ENCODE assay signal across 12 cellular contexts in genomic region chr5:135246605-135246922, GRCh38.
DNase-seq lines count a peak whose midpoint lies in the region; ATAC-seq, FAIRE-seq and TF ChIP-seq lines count a peak whose summit lies in the region.
"Had no signal": no experiment of that assay in that cellular context is flagged by ENCODE, and none has a peak within 500 bp of the region (broad histone marks: within the 10 kb centered on the region; RNA-seq: fewer than 3 reads in every experiment).

No MANE protein-coding gene starts in this region.

- H4K8ac ChIP-seq in neuronal stem cell (ENCODE audit: low read depth, low read length): no peak overlapping the region

- H2AK5ac ChIP-seq in neuronal stem cell (ENCODE audit: low read depth, low read length): no peak overlapping the region

- H3K9me3 ChIP-seq in endothelial cell of umbilical vein (replicated peaks; ENCODE audit: control insufficient read depth, insufficient read depth, low read length) (no peaks in the 10 kb centered on the region), neuronal stem cell (replicated peaks in 1 of 2; ENCODE audit: control insufficient read depth in 2 of 2, insufficient read depth in 1 of 2, low read depth in 1 of 2, low read length in 2 of 2) (no peaks in the 10 kb centered on the region)
- H3K9me3 ChIP-seq: tibial nerve had no signal

- intact Hi-C loops in endothelial cell of umbilical vein (cut with micrococcal nuclease): no loop called here

- H3K79me2 ChIP-seq in endothelial cell of umbilical vein (ENCODE audit: control insufficient read depth, insufficient read depth, low read length): no peaks in the 10 kb centered on the region

- no TSS peak for BruUV-seq in endothelial cell of umbilical vein (replicated peaks; lab: Mats Ljungman, UMichigan)

- no peak overlapping the region for H3K18ac ChIP-seq in neuronal stem cell (ENCODE audit: low read length)

- H3K23ac ChIP-seq in neuronal stem cell (ENCODE audit: low read depth, low read length, poor library complexity): no peak overlapping the region

- DNase-seq in activated CD8-positive, alpha-beta memory T cell treated with anti-CD3 and anti-CD28 coated beads for 24 hours: peak; percentile 33
- no peak for DNase-seq in activated CD8-positive, alpha-beta memory T cell treated with anti-CD3 and anti-CD28 coated beads, Interleukin-2, amount 50 U/mL, for 4 hours
- DNase-seq in endothelial cell of umbilical vein (ENCODE audit: low read depth, low spot score): no peak
- no peak for DNase-seq in neuronal stem cell (ENCODE audit: low spot score)
- no peak for DNase-seq in activated T-cell treated with anti-CD3 and anti-CD28 coated beads, Interleukin-2, amount 50 U/mL, for 1 hour
- no peak for DNase-seq in 8988T
- DNase-seq: cortex of kidney, DMS153, glutamatergic neuron had no signal

- H3K4me3 ChIP-seq in endothelial cell of umbilical vein (replicated peaks in 1 of 3; ENCODE audit: insufficient read depth in 1 of 3, low read depth in 1 of 3, low read length in 3 of 3) (no peak overlapping the region), neuronal stem cell (ENCODE audit: low read length in 2 of 2) (no peak overlapping the region)
- H3K4me3 ChIP-seq: tibial nerve had no signal

- H3K27ac ChIP-seq in endothelial cell of umbilical vein (ENCODE audit: insufficient read depth, low read depth, low read length): peak overlapping the region; percentile 21
- H3K27ac ChIP-seq in neuronal stem cell (replicated peaks; ENCODE audit: low read length): no peak overlapping the region
- H3K27ac ChIP-seq: tibial nerve had no signal

- H3K79me1 ChIP-seq in neuronal stem cell (ENCODE audit: low read depth, low read length): no peaks in the 10 kb centered on the region

- CTCF ChIA-PET in endothelial cell of umbilical vein (lab: Charles Lee): interaction anchor here (1.0 to 3.4 kb wide), 6 partner anchors 14 to 211 kb away, joined by 4 to 19 read pairs (median 6); no protein-coding TSS in a partner anchor

- H2BK120ac ChIP-seq in neuronal stem cell (ENCODE audit: low read depth, low read length): no peak overlapping the region

- POLR2A ChIA-PET in endothelial cell of umbilical vein (lab: Charles Lee): interaction anchor here (0.9 kb wide), 1 partner anchor 10 kb away, joined by 3 read pairs; no protein-coding TSS in a partner anchor

- dilution Hi-C loops in endothelial cell of umbilical vein (cut with MboI; ENCODE audit: extremely low pct_ligation_motif_present, low sequenced_read_pairs): no loop called here

- no peaks in the 10 kb centered on the region for H3K9me1 ChIP-seq in endothelial cell of umbilical vein (replicated peaks; ENCODE audit: control insufficient read depth, extremely low read depth, insufficient read depth, low read length)

- no peak overlapping the region for H3K4ac ChIP-seq in neuronal stem cell (ENCODE audit: low read length)

- no peak for TF ChIP-seq CTCF in endothelial cell of umbilical vein (IDR thresholded peaks at IDR 0.05; ENCODE audit: extremely low read depth in 1 of 2, insufficient read depth in 1 of 2, low read depth in 1 of 2, low read length in 2 of 2)

- TF ChIP-seq POLR2A in endothelial cell of umbilical vein (IDR thresholded peaks at IDR 0.05; ENCODE audit: low read depth, low read length): no peak

- WGBS in neuronal stem cell (ENCODE audit: extremely low coverage in 2 of 2, insufficient read length in 2 of 2, insufficient replicate concordance in 1 of 2), 2 donors: no CpG with 5 or more reads among the region's 5 CpGs

- peak overlapping the region; percentile 32 for H3K4me2 ChIP-seq in endothelial cell of umbilical vein (ENCODE audit: insufficient read depth, low read length)
- no peak overlapping the region for H3K4me2 ChIP-seq in neuronal stem cell (ENCODE audit: insufficient read depth, low read length, poor library complexity, severe bottlenecking)

- ATAC-seq in HG02852 (IDR thresholded peaks at IDR 0.05; ENCODE audit: unreplicated experiment): no peak
- no peak for ATAC-seq in HG03039 (IDR thresholded peaks at IDR 0.05; ENCODE audit: unreplicated experiment)

- H2BK5ac ChIP-seq in neuronal stem cell (ENCODE audit: low read length): no peak overlapping the region

- no peak overlapping the region for H2BK12ac ChIP-seq in neuronal stem cell (ENCODE audit: low read length)

- H2AFZ ChIP-seq in endothelial cell of umbilical vein (ENCODE audit: low read depth, low read length) (peak overlapping the region; percentile 39), neuronal stem cell (ENCODE audit: low read length) (peak overlapping the region; percentile 34)

- no peak overlapping the region for H4K91ac ChIP-seq in neuronal stem cell (ENCODE audit: low read depth, low read length, poor library complexity)

- H3K27me3 ChIP-seq in endothelial cell of umbilical vein (ENCODE audit: control insufficient read depth in 2 of 2, insufficient read depth in 2 of 2, low read length in 2 of 2): no peaks in the 10 kb centered on the region
- no peaks in the 10 kb centered on the region for H3K27me3 ChIP-seq in neuronal stem cell (ENCODE audit: control insufficient read depth in 3 of 3, insufficient read depth in 3 of 3, low read depth in 1 of 3, low read length in 3 of 3)
- H3K27me3 ChIP-seq: tibial nerve had no signal

- H4K20me1 ChIP-seq in endothelial cell of umbilical vein (replicated peaks; ENCODE audit: control insufficient read depth, extremely low read depth, insufficient read depth, low read length): no peaks in the 10 kb centered on the region

- H3K36me3 ChIP-seq in endothelial cell of umbilical vein (ENCODE audit: control insufficient read depth in 2 of 2, extremely low read depth in 1 of 2, insufficient read depth in 2 of 2, low read length in 2 of 2) (no peaks in the 10 kb centered on the region), neuronal stem cell (replicated peaks in 1 of 2; ENCODE audit: control insufficient read depth in 2 of 2, insufficient read depth in 2 of 2, low read length in 2 of 2) (no peaks in the 10 kb centered on the region)
- H3K36me3 ChIP-seq: tibial nerve had no signal

- no peak for FAIRE-seq in endothelial cell of umbilical vein (lab: Jason Lieb, UNC)

- H3K4me1 ChIP-seq in endothelial cell of umbilical vein (ENCODE audit: control insufficient read depth, extremely low read depth, insufficient read depth, low read length): peaks cover 28% of the 10 kb centered on the region
- peaks cover 0 to 26% of the 10 kb centered on the region in 2 donors for H3K4me1 ChIP-seq in neuronal stem cell (ENCODE audit: control insufficient read depth in 2 of 2, insufficient read depth in 1 of 2, low read depth in 1 of 2, low read length in 2 of 2)

- no peak overlapping the region for H3K14ac ChIP-seq in neuronal stem cell (ENCODE audit: low read length)

- H3K9ac ChIP-seq in endothelial cell of umbilical vein (replicated peaks; ENCODE audit: extremely low read depth, insufficient read depth, low read length): no peak overlapping the region
- no peak overlapping the region for H3K9ac ChIP-seq in neuronal stem cell (ENCODE audit: low read depth, low read length, poor library complexity)

- H2BK15ac ChIP-seq in neuronal stem cell (ENCODE audit: low read length): no peak overlapping the region

TF ChIP-seq in endothelial cell of umbilical vein, 7 proteins besides CTCF, POLR2A, EP300 and RAD21:
- TF ChIP-seq GATA2 (IDR thresholded peaks at IDR 0.05; ENCODE audit: insufficient read depth, insufficient read length, low read depth, low read length) (no peak), MYC (IDR thresholded peaks at IDR 0.05; ENCODE audit: low read depth, low read length) (no peak), EZH2 (IDR thresholded peaks at IDR 0.05; ENCODE audit: borderline replicate concordance, low read depth, low read length, severe bottlenecking) (no peak), FOS (IDR thresholded peaks at IDR 0.05; ENCODE audit: borderline replicate concordance, insufficient read depth, low read length) (no peak), JUN (IDR thresholded peaks at IDR 0.05; ENCODE audit: borderline replicate concordance, insufficient read depth, insufficient read length, low read depth) (no peak), POLR2AphosphoS5 (IDR thresholded peaks at IDR 0.05; ENCODE audit: insufficient read depth, low read depth, low read length) (no peak), MAX (IDR thresholded peaks at IDR 0.05; ENCODE audit: insufficient read depth, insufficient read length) (no peak)
TF ChIP-seq in endothelial cell of umbilical vein: peak in this region for 0.
